In the genomic region with DNA sequence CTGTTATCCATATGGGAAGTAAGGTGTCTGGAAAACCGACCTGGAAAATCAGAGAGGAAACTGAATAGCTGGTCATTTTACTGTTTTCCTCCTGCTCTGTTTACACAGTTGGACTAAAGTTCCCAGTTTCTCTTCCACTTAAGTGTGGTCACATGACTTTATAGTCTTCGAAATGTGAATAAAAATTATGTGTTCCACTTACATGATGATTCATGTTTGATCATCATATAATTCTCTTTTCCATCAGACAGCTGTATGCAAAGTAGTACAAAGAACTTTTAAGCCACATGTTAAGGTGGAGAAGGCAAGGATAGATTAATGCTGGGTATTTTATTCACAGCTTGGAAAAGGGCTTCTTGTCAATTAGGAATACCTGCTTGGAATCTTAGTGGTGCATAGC, we compare ENCODE assay signal across 14 cellular contexts.
"Had no signal": no experiment of that assay in that cellular context is flagged by ENCODE, and none has a peak within 500 bp of the region (broad histone marks: within the 10 kb centered on the region; RNA-seq: fewer than 3 reads in every experiment).

No MANE protein-coding gene starts in this region.

- H3K4me1 ChIP-seq: stomach had no signal

- H3K27ac ChIP-seq: skin epidermis, stomach, thoracic aorta had no signal

- DNase-seq: activated CD4-positive, alpha-beta memory T cell treated with anti-CD3 and anti-CD28 coated beads for 36 hours; activated CD4-positive, alpha-beta T cell treated with anti-CD3 and anti-CD28 coated beads for 1 hour; activated effector memory CD4-positive, alpha-beta T cell treated with anti-CD3 and anti-CD28 coated beads, Interleukin-2, amount 50 U/mL, for 16 hours; activated T-cell treated with anti-CD3 and anti-CD28 coated beads, Interleukin-2, amount 50 U/mL, for 4 hours; cortex of kidney; effector CD8-positive, alpha-beta T cell; natural killer cell; posterior cingulate gyrus; stomach; T1000 had no signal

- ATAC-seq: activated naive CD4-positive, alpha-beta T cell treated with anti-CD3 and anti-CD28 coated beads, Interleukin-2, amount 50 U/mL, for 72 hours; activated T-cell treated with anti-CD3 and anti-CD28 coated beads, Interleukin-2, amount 50 U/mL, for 4 hours; left lobe of liver; natural killer cell had no signal

- H3K27me3 ChIP-seq: stomach had no signal
